ENCODE assay signal across 8 cellular contexts in genomic region chr5:132526290-132526973, GRCh38. TPM values are rescaled to one million over a fixed set of nuclear protein-coding genes. Genes with fewer than 3 reads are reported as not detected.
DNase-seq lines count a peak whose midpoint lies in the region; ATAC-seq, FAIRE-seq and TF ChIP-seq lines count a peak whose summit lies in the region.

No MANE protein-coding gene starts in this region.

- H3K4me3 ChIP-seq in epithelial cell of esophagus (ENCODE audit: low read length): no peak overlapping the region

- peak; percentile 36 for ATAC-seq in HG02588 (IDR thresholded peaks at IDR 0.05; ENCODE audit: unreplicated experiment)

- FAIRE-seq in urothelium cell line (lab: Jason Lieb, UNC): no peak

- peak; percentile 92 for TF ChIP-seq CTCF in epithelial cell of esophagus (IDR thresholded peaks at IDR 0.05; ENCODE audit: insufficient read depth, low read depth, low read length, missing control alignments)

- DNase-seq in DMS79 treated with DMSO at 0.1 percent for 48 hours (lab: John Stamatoyannopoulos, UW) (peak; percentile 5), DMS79 (lab: John Stamatoyannopoulos, UW) (no peak), NCI-H2196 (lab: John Stamatoyannopoulos, UW; ENCODE audit: unreplicated experiment) (peak; percentile 73), epithelial cell of esophagus (ENCODE audit: low read depth) (peak; percentile 54), myocyte (ENCODE audit: low read depth) (peak; percentile 77), urothelium cell line (ENCODE audit: low spot score) (peak; percentile 74)
- DNase-seq in activated CD4-positive, alpha-beta T cell treated with anti-CD3 and anti-CD28 coated beads, Interleukin-2, amount 50 U/mL, for 1 hour: peak; percentile 9

RNA-seq across cellular contexts. Expression of gene IL5, which starts 16.9 kb away (rescaled TPM):
- total RNA-seq in myocyte: not detected in 2 replicates
- polyA plus RNA-seq in myocyte (2012): not detected

RNA-seq across cellular contexts. Expression of gene RAD50, which starts 30.3 kb away (rescaled TPM):
- 21.0 and 25.9 TPM in 2 replicates for total RNA-seq in myocyte
- 9.9 TPM for polyA plus RNA-seq in myocyte (2012)

RNA-seq across cellular contexts. Expression of gene IRF1, which starts 35.9 kb away (rescaled TPM):
- total RNA-seq in myocyte: 9.8 and 11.7 TPM in 2 replicates
- 37.0 TPM for polyA plus RNA-seq in myocyte (2012)
